Comparison of ENCODE assay signal across 9 cellular contexts in genomic region chr1:183806086-183806485, GRCh38. TPM values are rescaled to one million over a fixed set of nuclear protein-coding genes. Genes with fewer than 3 reads are reported as not detected.
DNase-seq lines count a peak whose midpoint lies in the region; ATAC-seq and TF ChIP-seq lines count a peak whose summit lies in the region.
"Had no signal": no experiment of that assay in that cellular context is flagged by ENCODE, and none has a peak within 500 bp of the region (broad histone marks: within the 10 kb centered on the region; RNA-seq: fewer than 3 reads in every experiment).

No MANE protein-coding gene starts in this region.

- H3K27ac ChIP-seq in Panc1 (ENCODE audit: low read length) (no peak overlapping the region), prostate gland (peak overlapping the region in 1 of 2 donors; percentile 30)

- intact Hi-C loops in Panc1 (cut with micrococcal nuclease; ENCODE audit: unreplicated experiment) = no loop called here
- intact Hi-C loops in prostate gland (cut with DNase I) = loop anchor here (5.0 to 10.0 kb wide), 2 partner anchors 91 to 151 kb away; partner anchors contain the start of gene APOBEC4

- TF ChIP-seq CTCF in Panc1 (IDR thresholded peaks at IDR 0.05) (no peak), fibroblast of pulmonary artery (IDR thresholded peaks at IDR 0.05; ENCODE audit: low read length, missing control alignments) (no peak), prostate gland (IDR thresholded peaks at IDR 0.05) (no peak)

- H3K4me1 ChIP-seq in Panc1 (ENCODE audit: control insufficient read depth, insufficient read depth, low read length) (no peaks in the 10 kb centered on the region), prostate gland (replicated peaks) (peaks cover 3% of the 10 kb centered on the region)

- peak; percentile 11 for DNase-seq in Daoy (ENCODE audit: low read depth)
- DNase-seq in Panc1 (ENCODE audit: low read depth, low spot score) = no peak
- DNase-seq in fibroblast of pulmonary artery (ENCODE audit: low read depth) = peak; percentile 47
- DNase-seq in prostate gland (ENCODE audit: low spot score) = no peak
- DNase-seq in NK-92 treated with Interleukin-12 subunit alpha and Interleukin-12 subunit beta, amount 100 ng/mL, for 24 hours (lab: John Stamatoyannopoulos, UW) = no peak
- no peak for DNase-seq in NCI-H69 (lab: John Stamatoyannopoulos, UW)
- DNase-seq in stimulated activated naive CD8-positive, alpha-beta T cell treated with anti-CD3 and anti-CD28 coated beads, Interleukin-15, amount 100 ng/mL, for 72 hours = no peak
- no peak for DNase-seq in NCI-H1930 (lab: John Stamatoyannopoulos, UW)
- DNase-seq: retina had no signal

- H3K36me3 ChIP-seq in Panc1 (ENCODE audit: control insufficient read depth, insufficient read depth, low read length) = no peaks in the 10 kb centered on the region
- no peaks in the 10 kb centered on the region for H3K36me3 ChIP-seq in prostate gland

- in situ Hi-C loops in Panc1 (cut with HindIII; ENCODE audit: low pct_unique_long_range_greater_than_20kb, low sequenced_read_pairs) = no loop called here

- 3% methylated on average over 3 of the region's 3 CpGs for WGBS in prostate gland

- no TSS peak for BruUV-seq in Panc1 (replicated peaks; lab: Mats Ljungman, UMichigan)

- peak overlapping the region; percentile 8 to 28; a peak in 3 of 4 replicates for H3K4me3 ChIP-seq in Panc1 (ENCODE audit: low read depth in 2 of 2, low read length in 2 of 2)
- H3K4me3 ChIP-seq in fibroblast of pulmonary artery (replicated peaks; ENCODE audit: low read depth, low read length) = peak overlapping the region; percentile 70
- peak overlapping the region; percentile 49 to 52 for H3K4me3 ChIP-seq in prostate gland

- TF ChIP-seq POLR2A in prostate gland (IDR thresholded peaks at IDR 0.05) = no peak

- POLR2A ChIA-PET in Panc1 (lab: Charles Lee) = interaction anchor here (0.7 kb wide), 1 partner anchor 535 kb away, joined by 4 read pairs; no protein-coding TSS in a partner anchor

- H3K27ac Mint-ChIP-seq in stimulated activated naive CD8-positive, alpha-beta T cell treated with anti-CD3 and anti-CD28 coated beads, Interleukin-15, amount 100 ng/mL, for 72 hours = no peak overlapping the region

- H3K27me3 Mint-ChIP-seq in stimulated activated naive CD8-positive, alpha-beta T cell treated with anti-CD3 and anti-CD28 coated beads, Interleukin-15, amount 100 ng/mL, for 72 hours = peaks cover 56% of the 10 kb centered on the region

- H3K27me3 ChIP-seq in Panc1 (ENCODE audit: control insufficient read depth, insufficient read depth, low read length) (peaks cover 5% of the 10 kb centered on the region; the same call in 1 of the 2 replicates), prostate gland (replicated peaks; ENCODE audit: insufficient read depth) (no peaks in the 10 kb centered on the region)

- ATAC-seq in Panc1 = no peak
- ATAC-seq in stimulated activated naive CD8-positive, alpha-beta T cell treated with anti-CD3 and anti-CD28 coated beads, Interleukin-15, amount 100 ng/mL, for 72 hours = no peak

- no peaks in the 10 kb centered on the region for H3K9me3 ChIP-seq in Panc1 (ENCODE audit: control insufficient read depth, insufficient read depth, low read depth, low read length)
- H3K9me3 ChIP-seq in prostate gland = no peaks in the 10 kb centered on the region

- peak overlapping the region in 1 of 2 donors; percentile 18 for H3K4me3 Mint-ChIP-seq in stimulated activated naive CD8-positive, alpha-beta T cell treated with anti-CD3 and anti-CD28 coated beads, Interleukin-15, amount 100 ng/mL, for 72 hours

- CTCF ChIA-PET in Panc1 (lab: Charles Lee) = no interaction called here

- peaks cover 4 to 20% of the 10 kb centered on the region in 2 donors for H3K9me3 Mint-ChIP-seq in stimulated activated naive CD8-positive, alpha-beta T cell treated with anti-CD3 and anti-CD28 coated beads, Interleukin-15, amount 100 ng/mL, for 72 hours

- H3K4me1 Mint-ChIP-seq in stimulated activated naive CD8-positive, alpha-beta T cell treated with anti-CD3 and anti-CD28 coated beads, Interleukin-15, amount 100 ng/mL, for 72 hours = peaks cover 27% of the 10 kb centered on the region

RNA-seq across cellular contexts. Expression of gene RGL1, which starts 1.2 kb away (rescaled TPM):
- 5.4 and 8.1 TPM in 2 replicates for total RNA-seq in Daoy (2014; rRNA removed; shearing (Covaris generic))
- 0.92 TPM for total RNA-seq in Panc1 (2021; ENCODE audit: unreplicated experiment)
- polyA plus RNA-seq in Panc1 (2012; ENCODE audit: insufficient read length) = 1.6 TPM
- 10 to 100 TPM; 11.1 to 49.6 TPM for total RNA-seq in prostate gland

Comparison
In these comparisons a context has a peak if more than half of its experiments do, and no peak if none do; other contexts are left out.
1. DNase-seq: peak in Daoy (single experiment) and fibroblast of pulmonary artery (single experiment); none in Panc1 (single experiment), prostate gland (single experiment), NK-92 treated with Interleukin-12 subunit alpha and Interleukin-12 subunit beta, amount 100 ng/mL, for 24 hours (single experiment), NCI-H69 (single experiment), stimulated activated naive CD8-positive, alpha-beta T cell treated with anti-CD3 and anti-CD28 coated beads, Interleukin-15, amount 100 ng/mL, for 72 hours (0 of 2) and NCI-H1930 (0 of 2).
2. H3K4me3 ChIP-seq: peak in every context shown above with its lines; median percentile 70 in fibroblast of pulmonary artery; 50 in prostate gland; 18 in Panc1.